Comparison of ENCODE assay signal across 17 cellular contexts in the genomic region with DNA sequence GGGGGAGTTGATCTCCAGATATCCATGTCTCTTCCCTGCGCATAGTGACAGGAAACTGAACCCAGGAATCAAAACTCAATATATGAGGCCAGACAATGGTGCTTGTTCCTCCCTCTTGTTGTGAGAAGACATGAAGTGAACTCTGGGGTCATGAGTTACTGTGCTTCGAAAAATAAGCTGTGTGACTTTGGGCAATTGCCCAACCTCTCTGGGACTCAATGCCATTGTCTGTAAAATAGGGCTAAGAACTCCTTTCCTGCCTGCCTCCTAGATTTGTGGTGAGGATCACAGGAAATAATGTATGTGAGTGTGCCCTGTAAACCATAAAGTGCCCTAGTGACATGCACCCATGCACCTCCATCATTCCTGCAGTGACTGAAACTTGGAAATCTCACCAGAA. TPM values are rescaled to one million over a fixed set of nuclear protein-coding genes. Genes with fewer than 3 reads are reported as not detected.
A peak's percentile ranks its signal among the peaks of the same experiment; 100 is the strongest.
DNase-seq lines count a peak whose midpoint lies in the region; ATAC-seq and TF ChIP-seq lines count a peak whose summit lies in the region.
"Had no signal": no experiment of that assay in that cellular context is flagged by ENCODE, and none has a peak within 500 bp of the region (broad histone marks: within the 10 kb centered on the region; RNA-seq: fewer than 3 reads in every experiment).

No MANE protein-coding gene starts in this region.

- no peak for DNase-seq in OCI-LY7 (ENCODE audit: low spot score)
- DNase-seq in esophagus squamous epithelium (lab: John Stamatoyannopoulos, UW), result no peak
- no peak for DNase-seq in NCI-H146 (lab: John Stamatoyannopoulos, UW)
- no peak for DNase-seq in activated naive CD4-positive, alpha-beta T cell treated with Interleukin-2 at 50 U/mL for 16 hours
- DNase-seq: CD8-positive, alpha-beta memory T cell; H9; immature natural killer cell; naive thymus-derived CD8-positive, alpha-beta T cell; NCI-H2081 treated with DMSO at 0.1 percent for 48 hours; T-helper 2 cell had no signal

- intact Hi-C loops in OCI-LY7 (cut with micrococcal nuclease; ENCODE audit: unreplicated experiment), result no loop called here
- intact Hi-C loops in esophagus squamous epithelium (cut with DNase I), result loop anchor here (10.0 kb wide), 1 partner anchor 51 kb away; the partner anchor contains the start of gene SYPL1

- H3K27ac ChIP-seq in DOHH2 (ENCODE audit: low read depth, low read length) (peak overlapping the region; percentile 97), OCI-LY7 (ENCODE audit: low read depth, low read length, poor library complexity, severe bottlenecking) (peak overlapping the region; percentile 98), esophagus squamous epithelium (peak overlapping the region; percentile 82 to 91 (median 84)), skin epidermis (peak overlapping the region in 11 of 21 experiments; percentile 30 to 86 (median 72))
- H3K27ac ChIP-seq: cardiac muscle cell, SJSA1 had no signal

- BruUV-seq in OCI-LY7 (replicated peaks; lab: Mats Ljungman, UMichigan), result no TSS peak

- H3K9me2 ChIP-seq in DOHH2 (replicated peaks; ENCODE audit: control insufficient read depth, low read length) (no peaks in the 10 kb centered on the region), OCI-LY7 (ENCODE audit: insufficient read depth, low read length) (no peaks in the 10 kb centered on the region)

- H3K36me3 ChIP-seq in DOHH2 (ENCODE audit: control insufficient read depth, low read length) (peaks cover 28% of the 10 kb centered on the region), OCI-LY7 (ENCODE audit: insufficient read depth, low read length) (peaks cover 6% of the 10 kb centered on the region; the same call in 1 of the 2 replicates), esophagus squamous epithelium (no peaks in the 10 kb centered on the region)
- H3K36me3 ChIP-seq: cardiac muscle cell, SJSA1 had no signal

- H3K79me2 ChIP-seq in DOHH2 (ENCODE audit: control insufficient read depth, low read length), result peaks cover 6% of the 10 kb centered on the region
- H3K79me2 ChIP-seq in OCI-LY7 (ENCODE audit: insufficient read depth, low read depth, low read length), result no peaks in the 10 kb centered on the region

- 79 to 81% methylated on average over 2 of the region's 2 CpGs for WGBS in esophagus squamous epithelium, 2 donors

- peak overlapping the region; percentile 50; the same call in 1 of the 2 replicates for H2AFZ ChIP-seq in OCI-LY7 (ENCODE audit: low read length)

- no peak for TF ChIP-seq POLR2A in esophagus squamous epithelium (IDR thresholded peaks at IDR 0.05)

- POLR2A ChIA-PET in OCI-LY7 (lab: Charles Lee), result interaction anchor here (0.5 to 10.0 kb wide), 6 partner anchors 9 to 394 kb away, joined by 3 to 308 read pairs (median 5); no protein-coding TSS in a partner anchor

- no peak for TF ChIP-seq CTCF in DOHH2 (IDR thresholded peaks at IDR 0.05; ENCODE audit: low read depth, low read length, poor library complexity, severe bottlenecking)
- no peak for TF ChIP-seq CTCF in OCI-LY7 (conservative IDR thresholded peaks at IDR 0.05; ENCODE audit: low read length)
- no peak for TF ChIP-seq CTCF in esophagus squamous epithelium (IDR thresholded peaks at IDR 0.05)

- H3K4me2 ChIP-seq in DOHH2 (ENCODE audit: low read length) (peak overlapping the region; percentile 89), OCI-LY7 (ENCODE audit: low read length) (peak overlapping the region; percentile 80)

- no peak for ATAC-seq in GM18909 (IDR thresholded peaks at IDR 0.05; ENCODE audit: poor library complexity, unreplicated experiment)
- no peak for ATAC-seq in esophagus mucosa
- ATAC-seq: activated T-helper 17 cell treated with anti-CD3 and anti-CD28 coated beads, Interleukin-2, amount 50 U/mL, for 72 hours; naive thymus-derived CD8-positive, alpha-beta T cell had no signal

- H3K27me3 ChIP-seq in DOHH2 (ENCODE audit: control insufficient read depth, low read length), result no peaks in the 10 kb centered on the region
- no peaks in the 10 kb centered on the region for H3K27me3 ChIP-seq in esophagus squamous epithelium
- H3K27me3 ChIP-seq: cardiac muscle cell, SJSA1 had no signal

- H3K4me1 ChIP-seq in DOHH2 (ENCODE audit: control insufficient read depth, low read length) (peaks cover 100% of the 10 kb centered on the region), OCI-LY7 (ENCODE audit: insufficient read depth, low read length, poor library complexity, severe bottlenecking) (peaks cover 100% of the 10 kb centered on the region), esophagus squamous epithelium (peaks cover 53 to 100% (median 72%) of the 10 kb centered on the region in 3 donors)

- no peaks in the 10 kb centered on the region for H4K20me1 ChIP-seq in DOHH2 (ENCODE audit: control insufficient read depth, insufficient read depth, low read depth, low read length)
- H4K20me1 ChIP-seq in OCI-LY7 (ENCODE audit: insufficient read depth, low read length), result no peaks in the 10 kb centered on the region

- H3K4me3 ChIP-seq in DOHH2 (ENCODE audit: low read length) (peak overlapping the region; percentile 56), OCI-LY7 (ENCODE audit: low read depth, low read length, poor library complexity, severe bottlenecking) (peak overlapping the region; percentile 1), esophagus squamous epithelium (no peak overlapping the region), skin epidermis (no peak overlapping the region)
- H3K4me3 ChIP-seq: cardiac muscle cell, SJSA1 had no signal

- peaks cover 18% of the 10 kb centered on the region for H3K9me3 ChIP-seq in DOHH2 (ENCODE audit: control insufficient read depth, insufficient read depth, low read length)
- peaks cover 8% of the 10 kb centered on the region for H3K9me3 ChIP-seq in OCI-LY7 (ENCODE audit: low read length)
- no peaks in the 10 kb centered on the region for H3K9me3 ChIP-seq in esophagus squamous epithelium
- H3K9me3 ChIP-seq: SJSA1 had no signal

- CTCF ChIA-PET in OCI-LY7 (lab: Charles Lee; ENCODE audit: unreplicated experiment), result interaction anchor here (1.0 to 1.5 kb wide), 2 partner anchors 50 to 90 kb away, joined by 3 read pairs; no protein-coding TSS in a partner anchor

- H3F3A ChIP-seq in DOHH2 (ENCODE audit: control insufficient read depth, insufficient read depth), result peaks cover 73% of the 10 kb centered on the region

RNA-seq across cellular contexts. Expression of gene SYPL1, which starts 48.4 kb away (rescaled TPM):
- 30.4 and 34.1 TPM in 2 replicates for total RNA-seq in OCI-LY7 (2014; rRNA removed; shearing (Covaris generic))
- total RNA-seq in OCI-LY7 (2022), result 112 and 118 TPM in 2 replicates
- total RNA-seq in esophagus squamous epithelium, result 100 to 1,000 TPM; 105 to 170 (median 148) TPM
- total RNA-seq in esophagus mucosa, result 131 TPM

Comparison
In these comparisons a context has a peak if more than half of its experiments do, and no peak if none do; other contexts are left out.
1. H3K4me3 ChIP-seq: peak in DOHH2 (single experiment) and OCI-LY7 (single experiment); none in esophagus squamous epithelium (0 of 4) and skin epidermis (0 of 7).
2. Peak in every context shown above with its lines, with median percentiles within 50 percentile points of each other: H3K27ac ChIP-seq.